ENCODE assay signal across 20 cellular contexts in genomic region chr14:85090681-85091080, GRCh38.
"Had no signal": no experiment of that assay in that cellular context is flagged by ENCODE, and none has a peak within 500 bp of the region (broad histone marks: within the 10 kb centered on the region; RNA-seq: fewer than 3 reads in every experiment).

No MANE protein-coding gene starts in this region.

- H3K27ac ChIP-seq: ascending aorta, cardiac muscle cell, lower lobe of right lung, prostate gland, right atrium auricular region, tibial nerve, uterus had no signal

- H3K4me1 ChIP-seq: ascending aorta, lower lobe of right lung, prostate gland, right atrium auricular region, tibial nerve, uterus had no signal

- H3K36me3 Mint-ChIP-seq: naive thymus-derived CD8-positive, alpha-beta T cell had no signal

- H3K4me1 Mint-ChIP-seq: endodermal cell; naive thymus-derived CD8-positive, alpha-beta T cell had no signal

- H3K4me3 ChIP-seq: ascending aorta, cardiac muscle cell, lower lobe of right lung, prostate gland, right atrium auricular region, tibial nerve, uterus had no signal

- H3K4me3 Mint-ChIP-seq: activated CD8-positive, alpha-beta T cell treated with anti-CD3 and anti-CD28 coated beads for 36 hours; activated naive CD4-positive, alpha-beta T cell treated with anti-CD3 and anti-CD28 coated beads for 36 hours; activated T-cell treated with anti-CD3 and anti-CD28 coated beads, Interleukin-2, amount 50 U/mL, for 4 hours; endodermal cell; naive thymus-derived CD8-positive, alpha-beta T cell had no signal

- H3K36me3 ChIP-seq: ascending aorta, cardiac muscle cell, lower lobe of right lung, prostate gland, right atrium auricular region, tibial nerve, uterus had no signal

- H3K27me3 Mint-ChIP-seq: activated CD8-positive, alpha-beta T cell treated with anti-CD3 and anti-CD28 coated beads for 36 hours; naive thymus-derived CD8-positive, alpha-beta T cell had no signal

- H3K9me3 ChIP-seq: ascending aorta, lower lobe of right lung, prostate gland, right atrium auricular region, tibial nerve, uterus had no signal

- H3K27me3 ChIP-seq: ascending aorta, cardiac muscle cell, right atrium auricular region, tibial nerve, uterus had no signal

- DNase-seq: activated CD4-positive, alpha-beta T cell treated with anti-CD3 and anti-CD28 coated beads for 48 hours; activated CD4-positive, CD25-positive, alpha-beta regulatory T cell; activated CD8-positive, alpha-beta T cell treated with anti-CD3 and anti-CD28 coated beads for 36 hours; activated naive CD4-positive, alpha-beta T cell treated with anti-CD3 and anti-CD28 coated beads for 36 hours; activated T-cell treated with anti-CD3 and anti-CD28 coated beads, Interleukin-2, amount 50 U/mL, for 4 hours; endodermal cell; erythroblast; left colon; lower lobe of right lung; naive thymus-derived CD8-positive, alpha-beta T cell; stimulated activated naive CD8-positive, alpha-beta T cell treated with anti-CD3 and anti-CD28 coated beads, Interleukin-15, Interleukin-2, amounts not matched to agents 100 U/mL and 50 U/mL, for 24 hours; substantia nigra; T-helper 1 cell; T-helper 9 cell; uterus had no signal

- H3K27ac Mint-ChIP-seq: activated CD8-positive, alpha-beta T cell treated with anti-CD3 and anti-CD28 coated beads for 36 hours; activated naive CD4-positive, alpha-beta T cell treated with anti-CD3 and anti-CD28 coated beads for 36 hours; endodermal cell; naive thymus-derived CD8-positive, alpha-beta T cell had no signal

- H3K9me3 Mint-ChIP-seq: endodermal cell had no signal
